In the genomic region with DNA sequence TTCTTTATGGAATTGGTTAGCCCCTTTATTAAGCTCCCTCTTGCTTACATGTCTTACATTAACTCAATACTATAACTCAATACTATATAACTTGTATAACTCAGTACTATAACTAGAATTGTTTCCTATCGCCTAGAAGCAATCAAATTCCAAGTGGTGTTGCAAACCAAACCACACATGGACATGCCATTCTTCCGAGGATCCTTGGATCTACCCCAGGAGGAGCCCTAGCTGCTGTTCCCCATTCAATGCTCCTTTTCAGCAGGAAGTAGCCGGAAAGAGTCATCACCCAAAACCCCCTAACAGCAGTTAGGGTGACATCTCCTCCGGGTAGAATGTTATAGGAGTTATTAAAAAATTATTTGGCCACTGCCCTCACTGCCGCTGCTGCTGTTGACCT, we compare ENCODE assay signal across 20 cellular contexts. TPM values are rescaled to one million over a fixed set of nuclear protein-coding genes. Genes with fewer than 3 reads are reported as not detected.
DNase-seq lines count a peak whose midpoint lies in the region; ATAC-seq and TF ChIP-seq lines count a peak whose summit lies in the region.
"Had no signal": no experiment of that assay in that cellular context is flagged by ENCODE, and none has a peak within 500 bp of the region (broad histone marks: within the 10 kb centered on the region; RNA-seq: fewer than 3 reads in every experiment).

No MANE protein-coding gene starts in this region.

- H3K27me3 ChIP-seq in adipocyte (replicated peaks; ENCODE audit: control insufficient read depth, insufficient read depth, low read length) (no peaks in the 10 kb centered on the region), A673 (replicated peaks; ENCODE audit: insufficient read depth, low read depth, low read length, poor library complexity) (no peaks in the 10 kb centered on the region)

- H3K4me1 ChIP-seq in adipocyte (ENCODE audit: control insufficient read depth, insufficient read depth, low read length) (peaks cover 20% of the 10 kb centered on the region), A673 (ENCODE audit: insufficient read depth, low read length, poor library complexity, severe bottlenecking) (no peaks in the 10 kb centered on the region)

- POLR2A ChIA-PET in A673 (lab: Charles Lee; ENCODE audit: low non-redundant PET), result interaction anchor here (0.7 kb wide), 1 partner anchor 1626 kb away, joined by 3 read pairs; no protein-coding TSS in a partner anchor

- CTCF ChIA-PET in activated naive CD4-positive, alpha-beta T cell treated with anti-CD3 and anti-CD28 coated beads, Interleukin-2, amount 10 ng/mL, durations not matched to agents 7 days and 5 days (lab: Charles Lee), result interaction anchor here (0.6 kb wide), 1 partner anchor 748 kb away, joined by 3 read pairs; no protein-coding TSS in a partner anchor
- CTCF ChIA-PET in A673 (lab: Charles Lee), result no interaction called here

- no peak overlapping the region for H3K9ac ChIP-seq in adipocyte (ENCODE audit: low read length)
- H3K9ac ChIP-seq: KMS-11 had no signal

- H3K36me3 Mint-ChIP-seq in activated naive CD4-positive, alpha-beta T cell treated with anti-CD3 and anti-CD28 coated beads, Interleukin-2, amount 50 U/mL, for 24 hours, result peaks cover 21% of the 10 kb centered on the region
- peaks cover 35% of the 10 kb centered on the region for H3K36me3 Mint-ChIP-seq in activated naive CD4-positive, alpha-beta T cell treated with anti-CD3 and anti-CD28 coated beads, Interleukin-2, amount 10 ng/mL, durations not matched to agents 7 days and 5 days
- peaks cover 10% of the 10 kb centered on the region for H3K36me3 Mint-ChIP-seq in stimulated activated effector memory CD8-positive, alpha-beta T cell treated with anti-CD3 and anti-CD28 coated beads, Interleukin-12 subunit alpha, Interleukin-12 subunit beta, amount 100 ng/mL, for 72 hours

- no peaks in the 10 kb centered on the region for H3K27me3 Mint-ChIP-seq in activated naive CD4-positive, alpha-beta T cell treated with anti-CD3 and anti-CD28 coated beads, Interleukin-2, amount 50 U/mL, for 24 hours
- H3K27me3 Mint-ChIP-seq in activated naive CD4-positive, alpha-beta T cell treated with anti-CD3 and anti-CD28 coated beads, Interleukin-2, amount 10 ng/mL, durations not matched to agents 7 days and 5 days, result no peaks in the 10 kb centered on the region

- H3K27ac ChIP-seq in A673 (ENCODE audit: low read depth, low read length, poor library complexity, severe bottlenecking), result no peak overlapping the region
- H3K27ac ChIP-seq: KMS-11 had no signal

- intact Hi-C loops in A673 (cut with micrococcal nuclease; ENCODE audit: unreplicated experiment), result loop anchor here (10.0 kb wide), 1 partner anchor 614 kb away; no protein-coding TSS in a partner anchor

- no TSS peak for BruUV-seq in A673 (replicated peaks; lab: Mats Ljungman, UMichigan)

- no peak for ATAC-seq in stimulated activated effector memory CD8-positive, alpha-beta T cell treated with anti-CD3 and anti-CD28 coated beads, Interleukin-12 subunit alpha, Interleukin-12 subunit beta, amount 100 ng/mL, for 72 hours
- no peak for ATAC-seq in GM18502 (IDR thresholded peaks at IDR 0.05; ENCODE audit: poor library complexity, unreplicated experiment)
- no peak for ATAC-seq in GM21723 (IDR thresholded peaks at IDR 0.05; ENCODE audit: unreplicated experiment)
- ATAC-seq: Panc1 had no signal

- DNase-seq in activated naive CD4-positive, alpha-beta T cell treated with anti-CD3 and anti-CD28 coated beads, Interleukin-2, amount 10 ng/mL, durations not matched to agents 7 days and 5 days, result no peak
- DNase-seq in adipocyte (ENCODE audit: low read depth) (peak; percentile 8), fibroblast of mammary gland (ENCODE audit: low read depth) (peak; percentile 21), A673 (ENCODE audit: low spot score) (no peak)
- DNase-seq in stimulated activated effector memory CD8-positive, alpha-beta T cell treated with anti-CD3 and anti-CD28 coated beads, Interleukin-12 subunit alpha, Interleukin-12 subunit beta, amount 100 ng/mL, for 72 hours (ENCODE audit: low spot score in 2 of 2), result no peak
- DNase-seq: 8988T, H9, NCI-H1092 treated with DMSO at 0.1 percent for 48 hours, NCI-H1694, NCI-H446, NCI-H82, Right ventricle myocardium superior had no signal

- no peak overlapping the region for H3K4me3 Mint-ChIP-seq in activated naive CD4-positive, alpha-beta T cell treated with anti-CD3 and anti-CD28 coated beads, Interleukin-2, amount 50 U/mL, for 24 hours
- H3K4me3 Mint-ChIP-seq in activated naive CD4-positive, alpha-beta T cell treated with anti-CD3 and anti-CD28 coated beads, Interleukin-2, amount 10 ng/mL, durations not matched to agents 7 days and 5 days, result no peak overlapping the region
- H3K4me3 Mint-ChIP-seq in stimulated activated effector memory CD8-positive, alpha-beta T cell treated with anti-CD3 and anti-CD28 coated beads, Interleukin-12 subunit alpha, Interleukin-12 subunit beta, amount 100 ng/mL, for 72 hours, result no peak overlapping the region
- H3K4me3 Mint-ChIP-seq: CD14-positive monocyte, H9 had no signal

- H3K36me3 ChIP-seq in adipocyte (ENCODE audit: control insufficient read depth, insufficient read depth, low read length, severe bottlenecking) (no peaks in the 10 kb centered on the region), A673 (ENCODE audit: insufficient read depth, low read length, poor library complexity, severe bottlenecking) (no peaks in the 10 kb centered on the region)

- peaks cover 81% of the 10 kb centered on the region for H3K4me1 Mint-ChIP-seq in activated naive CD4-positive, alpha-beta T cell treated with anti-CD3 and anti-CD28 coated beads, Interleukin-2, amount 50 U/mL, for 24 hours
- no peaks in the 10 kb centered on the region for H3K4me1 Mint-ChIP-seq in activated naive CD4-positive, alpha-beta T cell treated with anti-CD3 and anti-CD28 coated beads, Interleukin-2, amount 10 ng/mL, durations not matched to agents 7 days and 5 days
- H3K4me1 Mint-ChIP-seq in stimulated activated effector memory CD8-positive, alpha-beta T cell treated with anti-CD3 and anti-CD28 coated beads, Interleukin-12 subunit alpha, Interleukin-12 subunit beta, amount 100 ng/mL, for 72 hours, result peaks cover 33% of the 10 kb centered on the region
- H3K4me1 Mint-ChIP-seq: CD14-positive monocyte had no signal

- no peak for TF ChIP-seq CTCF in fibroblast of mammary gland (conservative IDR thresholded peaks at IDR 0.05; ENCODE audit: control insufficient read depth, insufficient read depth, low read depth, low read length)
- TF ChIP-seq CTCF in A673 (conservative IDR thresholded peaks at IDR 0.05; ENCODE audit: low read depth, low read length), result no peak

- H3K27ac Mint-ChIP-seq in activated naive CD4-positive, alpha-beta T cell treated with anti-CD3 and anti-CD28 coated beads, Interleukin-2, amount 50 U/mL, for 24 hours, result peak overlapping the region; percentile 42
- H3K27ac Mint-ChIP-seq in activated naive CD4-positive, alpha-beta T cell treated with anti-CD3 and anti-CD28 coated beads, Interleukin-2, amount 10 ng/mL, durations not matched to agents 7 days and 5 days, result no peak overlapping the region
- peak overlapping the region; percentile 5 for H3K27ac Mint-ChIP-seq in stimulated activated effector memory CD8-positive, alpha-beta T cell treated with anti-CD3 and anti-CD28 coated beads, Interleukin-12 subunit alpha, Interleukin-12 subunit beta, amount 100 ng/mL, for 72 hours

- no peaks in the 10 kb centered on the region for H3K9me3 Mint-ChIP-seq in activated naive CD4-positive, alpha-beta T cell treated with anti-CD3 and anti-CD28 coated beads, Interleukin-2, amount 50 U/mL, for 24 hours
- no peaks in the 10 kb centered on the region for H3K9me3 Mint-ChIP-seq in activated naive CD4-positive, alpha-beta T cell treated with anti-CD3 and anti-CD28 coated beads, Interleukin-2, amount 10 ng/mL, durations not matched to agents 7 days and 5 days
- no peaks in the 10 kb centered on the region for H3K9me3 Mint-ChIP-seq in stimulated activated effector memory CD8-positive, alpha-beta T cell treated with anti-CD3 and anti-CD28 coated beads, Interleukin-12 subunit alpha, Interleukin-12 subunit beta, amount 100 ng/mL, for 72 hours
- H3K9me3 Mint-ChIP-seq: H9 had no signal

- H3K9me3 ChIP-seq in adipocyte (ENCODE audit: control insufficient read depth, low read length) (no peaks in the 10 kb centered on the region), A673 (ENCODE audit: low read depth, low read length, poor library complexity, severe bottlenecking) (no peaks in the 10 kb centered on the region)

- no peak overlapping the region for H3K4me3 ChIP-seq in adipocyte (ENCODE audit: low read length)
- no peak overlapping the region for H3K4me3 ChIP-seq in fibroblast of mammary gland (ENCODE audit: control insufficient read depth, low read depth, low read length)
- no peak overlapping the region for H3K4me3 ChIP-seq in A673 (ENCODE audit: low read depth, low read length, poor library complexity, severe bottlenecking)

RNA-seq across cellular contexts. Expression of a gene that starts 40.5 kb away (rescaled TPM):
- total RNA-seq in A673 (2021), result not detected in 2 replicates
- total RNA-seq: Daoy, H9, MCF 10A had no signal

Comparison
In these comparisons a context has a peak if more than half of its experiments do, and no peak if none do; other contexts are left out.
1. DNase-seq: peak in adipocyte (single experiment) and fibroblast of mammary gland (single experiment); none in activated naive CD4-positive, alpha-beta T cell treated with anti-CD3 and anti-CD28 coated beads, Interleukin-2, amount 10 ng/mL, durations not matched to agents 7 days and 5 days (single experiment), stimulated activated effector memory CD8-positive, alpha-beta T cell treated with anti-CD3 and anti-CD28 coated beads, Interleukin-12 subunit alpha, Interleukin-12 subunit beta, amount 100 ng/mL, for 72 hours (0 of 2) and A673 (single experiment).